In the genomic region with DNA sequence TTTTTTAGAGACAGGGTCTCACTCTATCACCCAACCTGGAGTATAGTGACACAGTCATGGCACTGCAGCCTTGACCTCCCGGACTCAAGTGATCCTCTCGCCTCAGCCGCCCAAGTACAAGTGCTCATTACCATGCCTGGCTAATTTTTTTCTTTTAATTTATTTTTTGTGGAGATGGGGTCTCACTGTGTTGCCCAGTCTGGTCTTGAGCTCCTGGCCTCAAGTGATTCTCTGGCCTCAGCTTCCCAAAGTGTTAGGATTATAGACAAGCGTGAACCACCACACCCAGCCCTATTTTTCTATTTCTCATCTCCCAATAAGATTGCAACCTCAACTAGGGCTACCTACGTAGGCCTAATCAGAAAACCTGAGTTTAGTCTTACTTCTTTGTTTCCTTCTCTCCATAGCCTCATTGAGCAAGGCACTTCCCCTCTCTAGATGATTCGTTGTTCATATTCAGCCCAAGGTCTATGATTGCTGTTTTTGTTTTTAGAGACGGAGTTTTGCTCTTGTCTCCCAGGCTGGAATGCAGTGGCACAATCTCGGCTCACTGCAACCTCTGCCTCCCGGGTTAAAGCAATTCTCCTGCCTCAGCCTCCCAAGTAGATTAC, we compare ENCODE assay signal across 10 cellular contexts. TPM values are rescaled to one million over a fixed set of nuclear protein-coding genes. Genes with fewer than 3 reads are reported as not detected.
DNase-seq lines count a peak whose midpoint lies in the region; ATAC-seq and TF ChIP-seq lines count a peak whose summit lies in the region.
"Had no signal": no experiment of that assay in that cellular context is flagged by ENCODE, and none has a peak within 500 bp of the region (broad histone marks: within the 10 kb centered on the region; RNA-seq: fewer than 3 reads in every experiment).

No MANE protein-coding gene starts in this region.

- H3F3A ChIP-seq in Loucy (ENCODE audit: low read depth), result no peaks in the 10 kb centered on the region

- peaks cover 28% of the 10 kb centered on the region for H3K4me1 ChIP-seq in CD8-positive, alpha-beta memory T cell (ENCODE audit: insufficient read depth, low read length)
- H3K4me1 ChIP-seq in Loucy (ENCODE audit: insufficient read depth, low read length, poor library complexity, severe bottlenecking), result peaks cover 21% of the 10 kb centered on the region

- H3K27ac Mint-ChIP-seq in CD8-positive, alpha-beta memory T cell, result peak overlapping the region in 7 of 8 donors; percentile 31 to 99 (median 94)
- peak overlapping the region; percentile 34 for H3K27ac Mint-ChIP-seq in activated T-helper 2 cell treated with anti-CD3 and anti-CD28 coated beads, Interferon-gamma antibody, Interleukin-2, Interleukin-4, amounts not matched to agents 10 μg/mL and 5 μg/mL and 100 μg/mL, durations not matched to agents 14 hours and 24 hours and 36 hours
- H3K27ac Mint-ChIP-seq in nephron, result peak overlapping the region; percentile 38 to 65 (median 57)

- peak overlapping the region; percentile 90 for H3K4me2 ChIP-seq in Loucy (ENCODE audit: low read depth, low read length, poor library complexity, severe bottlenecking)

- POLR2A ChIA-PET in CD8-positive, alpha-beta memory T cell (lab: Charles Lee), result interaction anchor here (0.7 to 2.9 kb wide), 4 partner anchors 34 to 288 kb away, joined by 4 to 40 read pairs (median 9); a partner anchor contains a TSS

- peak overlapping the region; percentile 39 to 95 (median 67) for H3K4me3 Mint-ChIP-seq in CD8-positive, alpha-beta memory T cell
- peak overlapping the region; percentile 28 for H3K4me3 Mint-ChIP-seq in activated T-helper 2 cell treated with anti-CD3 and anti-CD28 coated beads, Interferon-gamma antibody, Interleukin-2, Interleukin-4, amounts not matched to agents 10 μg/mL and 5 μg/mL and 100 μg/mL, durations not matched to agents 14 hours and 24 hours and 36 hours (ENCODE audit: low read depth)
- peak overlapping the region; percentile 69 to 76 (median 69) for H3K4me3 Mint-ChIP-seq in nephron

- intact Hi-C loops in activated T-helper 2 cell treated with anti-CD3 and anti-CD28 coated beads, Interferon-gamma antibody, Interleukin-2, Interleukin-4, amounts not matched to agents 10 μg/mL and 5 μg/mL and 100 μg/mL, durations not matched to agents 14 hours and 24 hours and 36 hours (cut with micrococcal nuclease), result loop anchor here (1.0 kb wide), 1 partner anchor 34 kb away; a partner anchor contains a TSS
- intact Hi-C loops in left ventricle myocardium superior (cut with micrococcal nuclease), result no loop called here

- H3K36me3 ChIP-seq in CD8-positive, alpha-beta memory T cell (ENCODE audit: insufficient read depth, low read length), result no peaks in the 10 kb centered on the region
- H3K36me3 ChIP-seq in Loucy (ENCODE audit: insufficient read depth, low read length), result peaks cover 13% of the 10 kb centered on the region; the same call in 1 of the 2 replicates

- DNase-seq in CD8-positive, alpha-beta memory T cell, result no peak
- no peak for DNase-seq in activated T-helper 2 cell treated with anti-CD3 and anti-CD28 coated beads, Interferon-gamma antibody, Interleukin-2, Interleukin-4, amounts not matched to agents 10 μg/mL and 5 μg/mL and 100 μg/mL, durations not matched to agents 14 hours and 24 hours and 36 hours (ENCODE audit: low spot score)
- DNase-seq in glomerular visceral epithelial cell (ENCODE audit: extremely low spot score) (no peak), amniotic stem cell (lab: John Stamatoyannopoulos, UW) (no peak), left ventricle myocardium superior (no peak)
- DNase-seq: EL, NCI-H1436 had no signal

- H4K20me1 ChIP-seq in Loucy (ENCODE audit: insufficient read depth, low read length, poor library complexity, severe bottlenecking), result peaks cover 34% of the 10 kb centered on the region

- H2AFZ ChIP-seq in Loucy (ENCODE audit: low read length), result no peak overlapping the region

- H3K9me3 Mint-ChIP-seq in CD8-positive, alpha-beta memory T cell, result no peaks in the 10 kb centered on the region
- H3K9me3 Mint-ChIP-seq in activated T-helper 2 cell treated with anti-CD3 and anti-CD28 coated beads, Interferon-gamma antibody, Interleukin-2, Interleukin-4, amounts not matched to agents 10 μg/mL and 5 μg/mL and 100 μg/mL, durations not matched to agents 14 hours and 24 hours and 36 hours, result no peaks in the 10 kb centered on the region
- no peaks in the 10 kb centered on the region for H3K9me3 Mint-ChIP-seq in nephron

- H3K4me3 ChIP-seq in CD8-positive, alpha-beta memory T cell (ENCODE audit: low read length), result no peak overlapping the region
- no peak overlapping the region for H3K4me3 ChIP-seq in Loucy (ENCODE audit: low read length, poor library complexity, severe bottlenecking)

- H3K9ac ChIP-seq in Loucy (ENCODE audit: low read depth, low read length, poor library complexity, severe bottlenecking), result no peak overlapping the region

- H3K4me1 Mint-ChIP-seq in CD8-positive, alpha-beta memory T cell, result peaks cover 34 to 46% (median 41%) of the 10 kb centered on the region in 3 donors
- H3K4me1 Mint-ChIP-seq in activated T-helper 2 cell treated with anti-CD3 and anti-CD28 coated beads, Interferon-gamma antibody, Interleukin-2, Interleukin-4, amounts not matched to agents 10 μg/mL and 5 μg/mL and 100 μg/mL, durations not matched to agents 14 hours and 24 hours and 36 hours (ENCODE audit: low read depth), result peaks cover 25% of the 10 kb centered on the region
- peaks cover 24% of the 10 kb centered on the region for H3K4me1 Mint-ChIP-seq in nephron

- peaks cover 39% of the 10 kb centered on the region for H3K79me2 ChIP-seq in Loucy (ENCODE audit: insufficient read depth, low read length)

- CTCF ChIA-PET in CD8-positive, alpha-beta memory T cell (lab: Charles Lee), result interaction anchor here (0.8 to 1.7 kb wide), 2 partner anchors 73 to 133 kb away, joined by 3 to 6 read pairs; a partner anchor contains a TSS

- H3K9me2 ChIP-seq in Loucy (replicated peaks; ENCODE audit: low read depth, low read length), result no peaks in the 10 kb centered on the region

- peaks cover 0 to 34% (median 2%) of the 10 kb centered on the region in 3 donors for H3K36me3 Mint-ChIP-seq in CD8-positive, alpha-beta memory T cell
- H3K36me3 Mint-ChIP-seq in activated T-helper 2 cell treated with anti-CD3 and anti-CD28 coated beads, Interferon-gamma antibody, Interleukin-2, Interleukin-4, amounts not matched to agents 10 μg/mL and 5 μg/mL and 100 μg/mL, durations not matched to agents 14 hours and 24 hours and 36 hours (ENCODE audit: low read depth), result peaks cover 20% of the 10 kb centered on the region
- H3K36me3 Mint-ChIP-seq in nephron (ENCODE audit: low read depth), result peaks cover 9% of the 10 kb centered on the region

- H3K27me3 Mint-ChIP-seq in CD8-positive, alpha-beta memory T cell, result no peaks in the 10 kb centered on the region
- no peaks in the 10 kb centered on the region for H3K27me3 Mint-ChIP-seq in activated T-helper 2 cell treated with anti-CD3 and anti-CD28 coated beads, Interferon-gamma antibody, Interleukin-2, Interleukin-4, amounts not matched to agents 10 μg/mL and 5 μg/mL and 100 μg/mL, durations not matched to agents 14 hours and 24 hours and 36 hours (ENCODE audit: low read depth)
- no peaks in the 10 kb centered on the region for H3K27me3 Mint-ChIP-seq in nephron (ENCODE audit: low read depth)

- no peaks in the 10 kb centered on the region for H3K27me3 ChIP-seq in CD8-positive, alpha-beta memory T cell (ENCODE audit: insufficient read depth, low read length, poor library complexity, severe bottlenecking)
- H3K27me3 ChIP-seq in Loucy (ENCODE audit: insufficient read depth, low read length, poor library complexity, severe bottlenecking), result no peaks in the 10 kb centered on the region

- TF ChIP-seq CTCF in Loucy (conservative IDR thresholded peaks at IDR 0.05; ENCODE audit: low read length) (no peak), nephron (IDR thresholded peaks at IDR 0.05; ENCODE audit: unreplicated experiment in 3 of 3) (no peak)

- ATAC-seq in GM21619 (IDR thresholded peaks at IDR 0.05; ENCODE audit: unreplicated experiment) (no peak), left ventricle myocardium superior (no peak)

- H3K9me3 ChIP-seq in CD8-positive, alpha-beta memory T cell (ENCODE audit: low read length), result no peaks in the 10 kb centered on the region
- H3K9me3 ChIP-seq in Loucy (ENCODE audit: insufficient read depth, low read depth, low read length), result no peaks in the 10 kb centered on the region

- H3K27ac ChIP-seq in CD8-positive, alpha-beta memory T cell (ENCODE audit: low read depth, low read length), result no peak overlapping the region

RNA-seq across cellular contexts. Expression of a gene that starts 1.1 kb away (rescaled TPM):
- total RNA-seq in CD8-positive, alpha-beta memory T cell, result 10 to 100 TPM; 91.8 to 96.7 TPM
- 29.3 TPM for polyA plus RNA-seq in CD8-positive, alpha-beta memory T cell
- 81.2 and 84.0 TPM in 2 replicates for total RNA-seq in activated T-helper 2 cell treated with anti-CD3 and anti-CD28 coated beads, Interferon-gamma antibody, Interleukin-2, Interleukin-4, amounts not matched to agents 10 μg/mL and 5 μg/mL and 100 μg/mL, durations not matched to agents 14 hours and 24 hours and 36 hours
- total RNA-seq in left ventricle myocardium superior, result 78.6 TPM

RNA-seq across cellular contexts. Expression of a gene that starts 34.0 kb away (rescaled TPM):
- total RNA-seq in CD8-positive, alpha-beta memory T cell, result 10 to 100 TPM; 23.4 to 25.8 TPM
- 2.4 TPM for polyA plus RNA-seq in CD8-positive, alpha-beta memory T cell
- 32.5 and 34.5 TPM in 2 replicates for total RNA-seq in activated T-helper 2 cell treated with anti-CD3 and anti-CD28 coated beads, Interferon-gamma antibody, Interleukin-2, Interleukin-4, amounts not matched to agents 10 μg/mL and 5 μg/mL and 100 μg/mL, durations not matched to agents 14 hours and 24 hours and 36 hours
- 5.6 TPM for total RNA-seq in left ventricle myocardium superior

Comparison
In these comparisons a context has a peak if more than half of its experiments do, and no peak if none do; other contexts are left out.
1. H3K27ac Mint-ChIP-seq: peak in every context shown above with its lines; median percentile 94 in CD8-positive, alpha-beta memory T cell; 57 in nephron; 34 in activated T-helper 2 cell treated with anti-CD3 and anti-CD28 coated beads, Interferon-gamma antibody, Interleukin-2, Interleukin-4, amounts not matched to agents 10 μg/mL and 5 μg/mL and 100 μg/mL, durations not matched to agents 14 hours and 24 hours and 36 hours.